In genomic region chr1:9687120-9687875, GRCh38 we compare ENCODE assay signal across 1 cellular context.
TF ChIP-seq lines count a peak whose summit lies in the region.

No MANE protein-coding gene starts in this region.

TF ChIP-seq in GM12878, 131 proteins besides CTCF, POLR2A, EP300 and RAD21 (continued from another document and continues in another):
- TF ChIP-seq PRDM15 (CRISPR knock-in tag; IDR thresholded peaks at IDR 0.05) (no peak), RFX5 (IDR thresholded peaks at IDR 0.05; ENCODE audit: low read depth, low read length) (no peak), FOXK2 (IDR thresholded peaks at IDR 0.05) (no peak), ZSCAN29 (IDR thresholded peaks at IDR 0.05) (no peak), NKRF (conservative IDR thresholded peaks at IDR 0.05) (no peak), IRF4 (IDR thresholded peaks at IDR 0.05; ENCODE audit: low read depth, low read length) (no peak), ZBED1 (IDR thresholded peaks at IDR 0.05; ENCODE audit: borderline replicate concordance) (no peak), JUND (IDR thresholded peaks at IDR 0.05; ENCODE audit: low read depth, low read length) (no peak), BCL3 (IDR thresholded peaks at IDR 0.05; ENCODE audit: borderline replicate concordance, insufficient read depth, low read depth, low read length, poor library complexity, severe bottlenecking) (peak; percentile 29), NFXL1 (IDR thresholded peaks at IDR 0.05; ENCODE audit: borderline replicate concordance) (no peak), SUPT20H (IDR thresholded peaks at IDR 0.05; ENCODE audit: borderline replicate concordance, control insufficient read depth, low read depth, low read length) (no peak), SUZ12 (IDR thresholded peaks at IDR 0.05; ENCODE audit: unreplicated experiment) (no peak), SMARCA5 (IDR thresholded peaks at IDR 0.05) (0 out of 2 replicates have a peak, but pooled peaks have one; percentile 12), POU2F2 (IDR thresholded peaks at IDR 0.05; ENCODE audit: borderline replicate concordance, low read depth, low read length) (no peak), CBFB (IDR thresholded peaks at IDR 0.05; ENCODE audit: low read depth) (no peak), CHD2 (IDR thresholded peaks at IDR 0.05; ENCODE audit: borderline replicate concordance, low read depth, low read length) (no peak), STAT1 (conservative IDR thresholded peaks at IDR 0.05) (no peak), PML (IDR thresholded peaks at IDR 0.05; ENCODE audit: low read length) (no peak), SKIL (IDR thresholded peaks at IDR 0.05; ENCODE audit: low read depth, poor library complexity, severe bottlenecking) (no peak), HDAC2 (IDR thresholded peaks at IDR 0.05) (no peak), RBBP5 (conservative IDR thresholded peaks at IDR 0.05) (no peak), CHD4 (IDR thresholded peaks at IDR 0.05) (no peak), TBL1XR1 (IDR thresholded peaks at IDR 0.05; ENCODE audit: low read depth, low read length) (no peak), IKZF1 (conservative IDR thresholded peaks at IDR 0.05) (peak; percentile 53), MXI1 (IDR thresholded peaks at IDR 0.05; ENCODE audit: low read depth, low read length) (peak; percentile 18; the same call in 1 of the 2 replicates)
- TF ChIP-seq, protein P1, sequence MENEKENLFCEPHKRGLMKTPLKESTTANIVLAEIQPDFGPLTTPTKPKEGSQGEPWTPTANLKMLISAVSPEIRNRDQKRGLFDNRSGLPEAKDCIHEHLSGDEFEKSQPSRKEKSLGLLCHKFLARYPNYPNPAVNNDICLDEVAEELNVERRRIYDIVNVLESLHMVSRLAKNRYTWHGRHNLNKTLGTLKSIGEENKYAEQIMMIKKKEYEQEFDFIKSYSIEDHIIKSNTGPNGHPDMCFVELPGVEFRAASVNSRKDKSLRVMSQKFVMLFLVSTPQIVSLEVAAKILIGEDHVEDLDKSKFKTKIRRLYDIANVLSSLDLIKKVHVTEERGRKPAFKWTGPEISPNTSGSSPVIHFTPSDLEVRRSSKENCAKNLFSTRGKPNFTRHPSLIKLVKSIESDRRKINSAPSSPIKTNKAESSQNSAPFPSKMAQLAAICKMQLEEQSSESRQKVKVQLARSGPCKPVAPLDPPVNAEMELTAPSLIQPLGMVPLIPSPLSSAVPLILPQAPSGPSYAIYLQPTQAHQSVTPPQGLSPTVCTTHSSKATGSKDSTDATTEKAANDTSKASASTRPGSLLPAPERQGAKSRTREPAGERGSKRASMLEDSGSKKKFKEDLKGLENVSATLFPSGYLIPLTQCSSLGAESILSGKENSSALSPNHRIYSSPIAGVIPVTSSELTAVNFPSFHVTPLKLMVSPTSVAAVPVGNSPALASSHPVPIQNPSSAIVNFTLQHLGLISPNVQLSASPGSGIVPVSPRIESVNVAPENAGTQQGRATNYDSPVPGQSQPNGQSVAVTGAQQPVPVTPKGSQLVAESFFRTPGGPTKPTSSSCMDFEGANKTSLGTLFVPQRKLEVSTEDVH (IDR thresholded peaks at IDR 0.05; ENCODE audit: low read depth, partially characterized antibody) = no peak
- TF ChIP-seq, protein P2, sequence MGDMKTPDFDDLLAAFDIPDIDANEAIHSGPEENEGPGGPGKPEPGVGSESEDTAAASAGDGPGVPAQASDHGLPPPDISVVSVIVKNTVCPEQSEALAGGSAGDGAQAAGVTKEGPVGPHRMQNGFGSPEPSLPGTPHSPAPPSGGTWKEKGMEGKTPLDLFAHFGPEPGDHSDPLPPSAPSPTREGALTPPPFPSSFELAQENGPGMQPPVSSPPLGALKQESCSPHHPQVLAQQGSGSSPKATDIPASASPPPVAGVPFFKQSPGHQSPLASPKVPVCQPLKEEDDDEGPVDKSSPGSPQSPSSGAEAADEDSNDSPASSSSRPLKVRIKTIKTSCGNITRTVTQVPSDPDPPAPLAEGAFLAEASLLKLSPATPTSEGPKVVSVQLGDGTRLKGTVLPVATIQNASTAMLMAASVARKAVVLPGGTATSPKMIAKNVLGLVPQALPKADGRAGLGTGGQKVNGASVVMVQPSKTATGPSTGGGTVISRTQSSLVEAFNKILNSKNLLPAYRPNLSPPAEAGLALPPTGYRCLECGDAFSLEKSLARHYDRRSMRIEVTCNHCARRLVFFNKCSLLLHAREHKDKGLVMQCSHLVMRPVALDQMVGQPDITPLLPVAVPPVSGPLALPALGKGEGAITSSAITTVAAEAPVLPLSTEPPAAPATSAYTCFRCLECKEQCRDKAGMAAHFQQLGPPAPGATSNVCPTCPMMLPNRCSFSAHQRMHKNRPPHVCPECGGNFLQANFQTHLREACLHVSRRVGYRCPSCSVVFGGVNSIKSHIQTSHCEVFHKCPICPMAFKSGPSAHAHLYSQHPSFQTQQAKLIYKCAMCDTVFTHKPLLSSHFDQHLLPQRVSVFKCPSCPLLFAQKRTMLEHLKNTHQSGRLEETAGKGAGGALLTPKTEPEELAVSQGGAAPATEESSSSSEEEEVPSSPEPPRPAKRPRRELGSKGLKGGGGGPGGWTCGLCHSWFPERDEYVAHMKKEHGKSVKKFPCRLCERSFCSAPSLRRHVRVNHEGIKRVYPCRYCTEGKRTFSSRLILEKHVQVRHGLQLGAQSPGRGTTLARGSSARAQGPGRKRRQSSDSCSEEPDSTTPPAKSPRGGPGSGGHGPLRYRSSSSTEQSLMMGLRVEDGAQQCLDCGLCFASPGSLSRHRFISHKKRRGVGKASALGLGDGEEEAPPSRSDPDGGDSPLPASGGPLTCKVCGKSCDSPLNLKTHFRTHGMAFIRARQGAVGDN (IDR thresholded peaks at IDR 0.05) = no peak
- TF ChIP-seq, protein P3, sequence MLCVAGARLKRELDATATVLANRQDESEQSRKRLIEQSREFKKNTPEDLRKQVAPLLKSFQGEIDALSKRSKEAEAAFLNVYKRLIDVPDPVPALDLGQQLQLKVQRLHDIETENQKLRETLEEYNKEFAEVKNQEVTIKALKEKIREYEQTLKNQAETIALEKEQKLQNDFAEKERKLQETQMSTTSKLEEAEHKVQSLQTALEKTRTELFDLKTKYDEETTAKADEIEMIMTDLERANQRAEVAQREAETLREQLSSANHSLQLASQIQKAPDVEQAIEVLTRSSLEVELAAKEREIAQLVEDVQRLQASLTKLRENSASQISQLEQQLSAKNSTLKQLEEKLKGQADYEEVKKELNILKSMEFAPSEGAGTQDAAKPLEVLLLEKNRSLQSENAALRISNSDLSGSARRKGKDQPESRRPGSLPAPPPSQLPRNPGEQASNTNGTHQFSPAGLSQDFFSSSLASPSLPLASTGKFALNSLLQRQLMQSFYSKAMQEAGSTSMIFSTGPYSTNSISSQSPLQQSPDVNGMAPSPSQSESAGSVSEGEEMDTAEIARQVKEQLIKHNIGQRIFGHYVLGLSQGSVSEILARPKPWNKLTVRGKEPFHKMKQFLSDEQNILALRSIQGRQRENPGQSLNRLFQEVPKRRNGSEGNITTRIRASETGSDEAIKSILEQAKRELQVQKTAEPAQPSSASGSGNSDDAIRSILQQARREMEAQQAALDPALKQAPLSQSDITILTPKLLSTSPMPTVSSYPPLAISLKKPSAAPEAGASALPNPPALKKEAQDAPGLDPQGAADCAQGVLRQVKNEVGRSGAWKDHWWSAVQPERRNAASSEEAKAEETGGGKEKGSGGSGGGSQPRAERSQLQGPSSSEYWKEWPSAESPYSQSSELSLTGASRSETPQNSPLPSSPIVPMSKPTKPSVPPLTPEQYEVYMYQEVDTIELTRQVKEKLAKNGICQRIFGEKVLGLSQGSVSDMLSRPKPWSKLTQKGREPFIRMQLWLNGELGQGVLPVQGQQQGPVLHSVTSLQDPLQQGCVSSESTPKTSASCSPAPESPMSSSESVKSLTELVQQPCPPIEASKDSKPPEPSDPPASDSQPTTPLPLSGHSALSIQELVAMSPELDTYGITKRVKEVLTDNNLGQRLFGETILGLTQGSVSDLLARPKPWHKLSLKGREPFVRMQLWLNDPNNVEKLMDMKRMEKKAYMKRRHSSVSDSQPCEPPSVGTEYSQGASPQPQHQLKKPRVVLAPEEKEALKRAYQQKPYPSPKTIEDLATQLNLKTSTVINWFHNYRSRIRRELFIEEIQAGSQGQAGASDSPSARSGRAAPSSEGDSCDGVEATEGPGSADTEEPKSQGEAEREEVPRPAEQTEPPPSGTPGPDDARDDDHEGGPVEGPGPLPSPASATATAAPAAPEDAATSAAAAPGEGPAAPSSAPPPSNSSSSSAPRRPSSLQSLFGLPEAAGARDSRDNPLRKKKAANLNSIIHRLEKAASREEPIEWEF (IDR thresholded peaks at IDR 0.05; ENCODE audit: insufficient replicate concordance, low read depth, low read length) = no peak
- TF ChIP-seq, protein P4, sequence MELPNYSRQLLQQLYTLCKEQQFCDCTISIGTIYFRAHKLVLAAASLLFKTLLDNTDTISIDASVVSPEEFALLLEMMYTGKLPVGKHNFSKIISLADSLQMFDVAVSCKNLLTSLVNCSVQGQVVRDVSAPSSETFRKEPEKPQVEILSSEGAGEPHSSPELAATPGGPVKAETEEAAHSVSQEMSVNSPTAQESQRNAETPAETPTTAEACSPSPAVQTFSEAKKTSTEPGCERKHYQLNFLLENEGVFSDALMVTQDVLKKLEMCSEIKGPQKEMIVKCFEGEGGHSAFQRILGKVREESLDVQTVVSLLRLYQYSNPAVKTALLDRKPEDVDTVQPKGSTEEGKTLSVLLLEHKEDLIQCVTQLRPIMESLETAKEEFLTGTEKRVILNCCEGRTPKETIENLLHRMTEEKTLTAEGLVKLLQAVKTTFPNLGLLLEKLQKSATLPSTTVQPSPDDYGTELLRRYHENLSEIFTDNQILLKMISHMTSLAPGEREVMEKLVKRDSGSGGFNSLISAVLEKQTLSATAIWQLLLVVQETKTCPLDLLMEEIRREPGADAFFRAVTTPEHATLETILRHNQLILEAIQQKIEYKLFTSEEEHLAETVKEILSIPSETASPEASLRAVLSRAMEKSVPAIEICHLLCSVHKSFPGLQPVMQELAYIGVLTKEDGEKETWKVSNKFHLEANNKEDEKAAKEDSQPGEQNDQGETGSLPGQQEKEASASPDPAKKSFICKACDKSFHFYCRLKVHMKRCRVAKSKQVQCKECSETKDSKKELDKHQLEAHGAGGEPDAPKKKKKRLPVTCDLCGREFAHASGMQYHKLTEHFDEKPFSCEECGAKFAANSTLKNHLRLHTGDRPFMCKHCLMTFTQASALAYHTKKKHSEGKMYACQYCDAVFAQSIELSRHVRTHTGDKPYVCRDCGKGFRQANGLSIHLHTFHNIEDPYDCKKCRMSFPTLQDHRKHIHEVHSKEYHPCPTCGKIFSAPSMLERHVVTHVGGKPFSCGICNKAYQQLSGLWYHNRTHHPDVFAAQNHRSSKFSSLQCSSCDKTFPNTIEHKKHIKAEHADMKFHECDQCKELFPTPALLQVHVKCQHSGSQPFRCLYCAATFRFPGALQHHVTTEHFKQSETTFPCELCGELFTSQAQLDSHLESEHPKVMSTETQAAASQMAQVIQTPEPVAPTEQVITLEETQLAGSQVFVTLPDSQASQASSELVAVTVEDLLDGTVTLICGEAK (IDR thresholded peaks at IDR 0.05; ENCODE audit: borderline replicate concordance) = peak; percentile 74
